In genomic region chr10:68331455-68332258, GRCh38 we compare ENCODE assay signal across 8 cellular contexts. TPM values are rescaled to one million over a fixed set of nuclear protein-coding genes. Genes with fewer than 3 reads are reported as not detected.
A peak's percentile ranks its signal among the peaks of the same experiment; 100 is the strongest.
DNase-seq lines count a peak whose midpoint lies in the region; ATAC-seq and TF ChIP-seq lines count a peak whose summit lies in the region.

A gene with protein sequence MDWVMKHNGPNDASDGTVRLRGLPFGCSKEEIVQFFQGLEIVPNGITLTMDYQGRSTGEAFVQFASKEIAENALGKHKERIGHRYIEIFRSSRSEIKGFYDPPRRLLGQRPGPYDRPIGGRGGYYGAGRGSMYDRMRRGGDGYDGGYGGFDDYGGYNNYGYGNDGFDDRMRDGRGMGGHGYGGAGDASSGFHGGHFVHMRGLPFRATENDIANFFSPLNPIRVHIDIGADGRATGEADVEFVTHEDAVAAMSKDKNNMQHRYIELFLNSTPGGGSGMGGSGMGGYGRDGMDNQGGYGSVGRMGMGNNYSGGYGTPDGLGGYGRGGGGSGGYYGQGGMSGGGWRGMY (plus strand): TSS chr10:68332064. CDS start chr10:68337222, 5,158 bp downstream.

- H3K9me3 ChIP-seq in mononuclear cell (ENCODE audit: low read depth, low read length), result no peaks in the 10 kb centered on the region

- H3K4me1 ChIP-seq in mononuclear cell (ENCODE audit: insufficient read depth, low read length), result peaks cover 63% of the 10 kb centered on the region

- peak; percentile 73 for ATAC-seq in GM21576 (IDR thresholded peaks at IDR 0.05; ENCODE audit: unreplicated experiment)

- TF ChIP-seq CTCF in epithelial cell of esophagus (IDR thresholded peaks at IDR 0.05; ENCODE audit: insufficient read depth, low read depth, low read length, missing control alignments), result no peak

- H3K4me1 Mint-ChIP-seq in IgD-negative memory B cell, result peaks cover 40 to 51% (median 43%) of the 10 kb centered on the region in 3 donors

- H3K4me3 ChIP-seq in epithelial cell of esophagus (ENCODE audit: low read length) (peak within 1 kb of the TSS; percentile 90), mononuclear cell (ENCODE audit: low read length) (peak within 1 kb of the TSS; percentile 99)

- peak within 1 kb of the TSS; percentile 97 to 100 (median 99) for H3K27ac Mint-ChIP-seq in IgD-negative memory B cell

- peak; percentile 97 for DNase-seq in DMS153 (lab: John Stamatoyannopoulos, UW)
- DNase-seq in OCI-M1 (lab: John Stamatoyannopoulos, UW), result peak; percentile 99
- DNase-seq in activated T-cell treated with anti-CD3 and anti-CD28 coated beads for 24 hours (ENCODE audit: low read depth), result peak; percentile 99
- DNase-seq in epithelial cell of esophagus (ENCODE audit: low read depth), result peak; percentile 97
- DNase-seq in stimulated activated CD8-positive, alpha-beta memory T cell treated with anti-CD3 and anti-CD28 coated beads, Interleukin-2, amount 100 ng/mL, for 48 hours (ENCODE audit: low read depth in 2 of 2), result peak; percentile 97

- no peaks in the 10 kb centered on the region for H3K27me3 Mint-ChIP-seq in IgD-negative memory B cell

- peaks cover 0 to 4% (median 0%) of the 10 kb centered on the region in 3 donors for H3K9me3 Mint-ChIP-seq in IgD-negative memory B cell

- H3K4me3 Mint-ChIP-seq in IgD-negative memory B cell, result peak within 1 kb of the TSS; percentile 92 to 100 (median 100)

- H3K27me3 ChIP-seq in mononuclear cell (ENCODE audit: insufficient read depth, low read length), result no peaks in the 10 kb centered on the region

- H3K36me3 Mint-ChIP-seq in IgD-negative memory B cell, result no peaks in the 10 kb centered on the region

RNA-seq across cellular contexts. Expression of the gene that starts here (rescaled TPM):
- 122 TPM for polyA plus RNA-seq in IgD-negative memory B cell
- 53.4 TPM for total RNA-seq in mononuclear cell

Comparison
In these comparisons a context has a peak if more than half of its experiments do, and no peak if none do; other contexts are left out.
1. Peak in every context shown above with its lines: DNase-seq, ATAC-seq and H3K4me3 ChIP-seq.